ENCODE assay signal across 24 cellular contexts in the genomic region with DNA sequence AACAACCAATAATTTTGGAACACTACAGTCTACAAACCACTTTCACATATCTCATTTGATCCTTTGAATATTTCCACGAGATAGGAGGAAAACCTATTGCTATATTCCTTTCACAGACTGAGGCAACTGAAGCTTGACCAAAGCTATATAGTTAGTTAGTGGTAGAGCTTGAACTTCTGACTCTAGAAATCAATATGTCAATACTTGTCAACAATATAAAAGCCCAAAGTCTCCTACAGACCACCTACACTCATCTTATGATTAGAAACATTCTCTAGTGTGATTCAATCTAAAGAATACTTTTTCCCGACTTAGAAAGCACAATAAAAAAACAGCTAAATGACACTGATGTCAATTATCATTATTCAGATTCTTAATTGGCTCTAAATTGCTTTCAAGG.
"Had no signal": no experiment of that assay in that cellular context is flagged by ENCODE, and none has a peak within 500 bp of the region (broad histone marks: within the 10 kb centered on the region; RNA-seq: fewer than 3 reads in every experiment).

No MANE protein-coding gene starts in this region.

- H3K9me3 ChIP-seq: SJCRH30 had no signal

- H3K4me1 ChIP-seq: SJCRH30 had no signal

- H3K27me3 ChIP-seq: SJCRH30 had no signal

- H3K4me1 Mint-ChIP-seq: T-cell had no signal

- H2AFZ ChIP-seq: PC-9 had no signal

- ATAC-seq: Panc1, Right ventricle myocardium inferior, SK-N-SH treated with all-trans-retinoic acid at 6 μM for 48 hours, T-cell had no signal

- H3K27ac ChIP-seq: PC-9, RWPE1, SJCRH30, SK-N-MC had no signal

- H3K36me3 ChIP-seq: SJCRH30 had no signal

- DNase-seq: MM.1S, MV-4-11, NCI-H1092, NCI-H1417 treated with DMSO at 0.1 percent for 48 hours, NCI-H1436 treated with DMSO at 0.1 percent for 48 hours, NCI-H1694 treated with DMSO at 0.1 percent for 48 hours, NCI-H187 treated with DMSO at 0.1 percent for 48 hours, NCI-H2029, NCI-H2171 treated with DMSO at 0.1 percent for 48 hours, NCI-H2227 treated with DMSO at 0.1 percent for 48 hours, NCI-H446, NCI-H510A treated with DMSO at 0.1 percent for 48 hours, NCI-H524 treated with DMSO at 0.1 percent for 48 hours, NCI-H774, SHP77, SIG-M5, SJCRH30, T-cell had no signal

- H3K4me3 Mint-ChIP-seq: T-cell had no signal

- H3K4me2 ChIP-seq: PC-9 had no signal

- H3K27ac Mint-ChIP-seq: T-cell had no signal

- H3K4me3 ChIP-seq: PC-9, SJCRH30, SK-N-MC had no signal
